Comparison of ENCODE assay signal across 33 cellular contexts in genomic region chr15:68173119-68173518, GRCh38.
"Had no signal": no experiment of that assay in that cellular context is flagged by ENCODE, and none has a peak within 500 bp of the region (broad histone marks: within the 10 kb centered on the region; RNA-seq: fewer than 3 reads in every experiment).

No MANE protein-coding gene starts in this region.

- H3K4me3 ChIP-seq: adrenal gland, ascending aorta, body of pancreas, breast epithelium, cardiac muscle cell had no signal

- H3K36me3 ChIP-seq: brain microvascular endothelial cell, breast epithelium had no signal

- DNase-seq: activated effector memory CD4-positive, alpha-beta T cell treated with anti-CD3 and anti-CD28 coated beads, Interleukin-2, amount 50 U/mL, for 16 hours; activated effector memory CD4-positive, alpha-beta T cell treated with Interleukin-2 at 50 U/mL for 16 hours; activated gamma-delta T cell; activated gamma-delta T cell treated with Interleukin-2 at 50 U/mL for 16 hours; activated naive CD4-positive, alpha-beta T cell; activated naive CD4-positive, alpha-beta T cell treated with anti-CD3 and anti-CD28 coated beads for 36 hours; activated naive CD4-positive, alpha-beta T cell treated with anti-CD3 and anti-CD28 coated beads, Interleukin-2, amount 10 ng/mL, durations not matched to agents 7 days and 5 days; activated naive CD4-positive, alpha-beta T cell treated with anti-CD3 and anti-CD28 coated beads, Interleukin-2, amount 50 U/mL, for 16 hours; activated naive CD4-positive, alpha-beta T cell treated with Interleukin-2 at 50 U/mL for 16 hours; activated naive CD8-positive, alpha-beta T cell treated with anti-CD3 and anti-CD28 coated beads for 36 hours; activated naive CD8-positive, alpha-beta T cell treated with anti-CD3 and anti-CD28 coated beads, Interleukin-2, amount 10 ng/mL, durations not matched to agents 7 days and 5 days; activated naive CD8-positive, alpha-beta T cell treated with anti-CD3 and anti-CD28 coated beads, Interleukin-2, amount 50 U/mL, for 24 hours; activated T-cell treated with anti-CD3 and anti-CD28 coated beads, Interleukin-2, amount 50 U/mL, for 24 hours; activated T-cell treated with anti-CD3 and anti-CD28 coated beads, Interleukin-2, amount 50 U/mL, for 4 hours; activated T-cell treated with anti-CD3 and anti-CD28 coated beads, Interleukin-2, amount 50 U/mL, for 48 hours; activated T-cell treated with anti-CD3 and anti-CD28 coated beads, Interleukin-2, amount 50 U/mL, for 72 hours; adrenal gland; amniotic stem cell; amygdala; anterior cingulate cortex; aorta; body of pancreas; brain microvascular endothelial cell; caudate nucleus; central memory CD4-positive, alpha-beta T cell; cerebellar nuclear complex had no signal

- H3K27ac ChIP-seq: adrenal gland, ascending aorta, body of pancreas, brain microvascular endothelial cell, breast epithelium, cardiac muscle cell had no signal

- FAIRE-seq: astrocyte, bronchial epithelial cell had no signal

- H3K9me3 ChIP-seq: adrenal gland, ascending aorta, body of pancreas, breast epithelium had no signal

- H3K4me1 ChIP-seq: body of pancreas, breast epithelium had no signal

- ATAC-seq: activated naive CD4-positive, alpha-beta T cell treated with anti-CD3 and anti-CD28 coated beads, Interleukin-2, amount 50 U/mL, for 72 hours; activated naive CD8-positive, alpha-beta T cell treated with anti-CD3 and anti-CD28 coated beads, Interleukin-2, amount 50 U/mL, for 24 hours; activated T-cell treated with anti-CD3 and anti-CD28 coated beads, Interleukin-2, amount 50 U/mL, for 4 hours; activated T-cell treated with anti-CD3 and anti-CD28 coated beads, Interleukin-2, amount 50 U/mL, for 72 hours; activated T-helper 17 cell treated with anti-CD3 and anti-CD28 coated beads, Interleukin-2, amount 50 U/mL, for 72 hours; body of pancreas had no signal

- H3K27me3 ChIP-seq: adrenal gland, ascending aorta, body of pancreas, brain microvascular endothelial cell, breast epithelium, cardiac muscle cell had no signal
